ENCODE assay signal across 11 cellular contexts in genomic region chr6:32046450-32047083, GRCh38. TPM values are rescaled to one million over a fixed set of nuclear protein-coding genes. Genes with fewer than 3 reads are reported as not detected.
A peak's percentile ranks its signal among the peaks of the same experiment; 100 is the strongest.
DNase-seq lines count a peak whose midpoint lies in the region; ATAC-seq and TF ChIP-seq lines count a peak whose summit lies in the region.
"Had no signal": no experiment of that assay in that cellular context is flagged by ENCODE, and none has a peak within 500 bp of the region (broad histone marks: within the 10 kb centered on the region; RNA-seq: fewer than 3 reads in every experiment).

No MANE protein-coding gene starts in this region.

- ATAC-seq in HG03442 (IDR thresholded peaks at IDR 0.05; ENCODE audit: unreplicated experiment) = no peak
- ATAC-seq: activated CD8-positive, alpha-beta T cell treated with anti-CD3 and anti-CD28 coated beads for 36 hours; stimulated activated naive B cell treated with anti-CD40 and anti-IgM and Interleukin-4, amounts not matched to agents 10 μg/mL and 1 μg/mL and 100 μg/mL, for 72 hours had no signal

- H3K27ac ChIP-seq in esophagus squamous epithelium = peak overlapping the region; percentile 47 to 89 (median 72)
- peak overlapping the region; percentile 73 to 83 for H3K27ac ChIP-seq in ovary

- DNase-seq in COR-L47 (lab: John Stamatoyannopoulos, UW) (peak; percentile 66), NCI-H69 (lab: John Stamatoyannopoulos, UW) (peak; percentile 86), esophagus squamous epithelium (lab: John Stamatoyannopoulos, UW) (no peak), ovary (peak; percentile 67 to 78 (median 77)), dedifferentiated amniotic fluid mesenchymal stem cell (ENCODE audit: extremely low spot score) (no peak), T-helper 2 cell (no peak)
- DNase-seq in stimulated activated CD4-positive, alpha-beta T cell treated with anti-CD3 and anti-CD28 coated beads, Interleukin-4, amount 100 ng/mL, for 4 hours = no peak
- DNase-seq: activated CD8-positive, alpha-beta T cell treated with anti-CD3 and anti-CD28 coated beads for 36 hours; NCI-H1436 treated with DMSO at 0.1 percent for 48 hours; stimulated activated naive B cell treated with anti-CD40 and anti-IgM and Interleukin-4, amounts not matched to agents 10 μg/mL and 1 μg/mL and 100 μg/mL, for 72 hours had no signal

- no CpG with 5 or more reads among the region's 14 CpGs for WGBS in esophagus squamous epithelium, 2 donors
- 28 to 40% (median 33%) methylated on average over 14 of the region's 14 CpGs for WGBS in ovary, 3 donors

- peak overlapping the region in 1 of 4 donors; percentile 7 for H3K4me3 ChIP-seq in esophagus squamous epithelium
- H3K4me3 ChIP-seq in ovary = no peak overlapping the region

- H3K27me3 ChIP-seq in esophagus squamous epithelium (no peaks in the 10 kb centered on the region), ovary (no peaks in the 10 kb centered on the region)

- no peak for TF ChIP-seq CTCF in esophagus squamous epithelium (IDR thresholded peaks at IDR 0.05)
- no peak for TF ChIP-seq CTCF in ovary (IDR thresholded peaks at IDR 0.05)

- H3K4me1 ChIP-seq in esophagus squamous epithelium (peaks cover 5 to 33% (median 29%) of the 10 kb centered on the region in 3 donors), ovary (ENCODE audit: insufficient read depth) (peaks cover 10% of the 10 kb centered on the region)

- TF ChIP-seq EP300 in ovary (IDR thresholded peaks at IDR 0.05) = no peak

- H3K36me3 ChIP-seq in esophagus squamous epithelium (peaks cover 0 to 5% (median 0%) of the 10 kb centered on the region in 3 donors), ovary (no peaks in the 10 kb centered on the region)

- intact Hi-C loops in esophagus squamous epithelium (cut with DNase I) (no loop called here), ovary (cut with DNase I) (loop anchor here in 1 of 4 donors (2.0 kb wide), 1 partner anchor 66 kb away; no protein-coding TSS in a partner anchor)

- TF ChIP-seq POLR2A in esophagus squamous epithelium (IDR thresholded peaks at IDR 0.05) (no peak), ovary (IDR thresholded peaks at IDR 0.05) (no peak)

- H3K9me3 ChIP-seq in esophagus squamous epithelium (no peaks in the 10 kb centered on the region), ovary (no peaks in the 10 kb centered on the region)

RNA-seq across cellular contexts. Expression of gene CYP21A2, which starts 8.4 kb away (rescaled TPM):
- total RNA-seq in esophagus squamous epithelium (under 1 TPM in 1 of 4 donors, not detected in 3; 0.22 TPM), ovary (10 to 100 TPM in 1 of 7 donors, 1 to 10 TPM in 6; 2.4 to 21.7 (median 8.8) TPM)
- polyA plus RNA-seq in ovary = 1 to 10 TPM; 1.9 to 4.8 TPM

RNA-seq across cellular contexts. Expression of gene C4B, which starts 32.0 kb away (rescaled TPM):
- total RNA-seq in esophagus squamous epithelium = 1 to 10 TPM; 2.2 to 7.4 (median 5.2) TPM
- total RNA-seq in ovary = 1,000 to 10,000 TPM in 1 of 7 donors, 100 to 1,000 TPM in 6; 163 to 1,673 (median 271) TPM
- polyA plus RNA-seq in ovary = 100 to 1,000 TPM in 1 of 2 donors, 10 to 100 TPM in 1; 97.4 to 326 TPM

Comparison
In these comparisons a context has a peak if more than half of its experiments do, and no peak if none do; other contexts are left out.
1. DNase-seq: peak in COR-L47 (single experiment), NCI-H69 (single experiment) and ovary (5 of 5); none in esophagus squamous epithelium (single experiment), dedifferentiated amniotic fluid mesenchymal stem cell (single experiment), stimulated activated CD4-positive, alpha-beta T cell treated with anti-CD3 and anti-CD28 coated beads, Interleukin-4, amount 100 ng/mL, for 4 hours (0 of 2) and T-helper 2 cell (0 of 5).
2. RNA of gene C4B, which starts 32.0 kb away (total RNA-seq): 163 to 1,673 TPM in ovary; 2.2 to 7.4 TPM in esophagus squamous epithelium; every median in the first group is over 10 times any median in the second.